In the genomic region with DNA sequence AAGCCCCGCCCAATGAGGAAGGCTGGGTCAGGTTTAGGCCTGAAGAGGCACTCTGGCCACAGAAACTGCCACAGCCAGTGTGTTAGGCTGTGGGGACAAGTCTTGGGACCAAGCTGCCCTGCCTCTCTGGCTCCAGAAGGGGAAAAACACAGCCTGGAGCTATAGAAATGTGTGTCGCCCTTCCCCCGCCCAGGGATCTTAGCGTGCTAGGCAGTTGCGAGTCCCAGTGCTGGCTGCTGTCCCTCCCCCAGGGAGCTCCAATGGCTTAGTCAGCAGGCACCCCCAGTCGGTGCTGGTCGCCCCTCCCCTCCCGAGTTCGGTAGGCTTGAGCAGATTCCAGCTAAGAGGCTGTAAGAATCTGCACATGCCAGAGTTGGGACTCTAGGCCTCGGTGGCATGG, we compare ENCODE assay signal across 19 cellular contexts.
DNase-seq lines count a peak whose midpoint lies in the region; ATAC-seq and TF ChIP-seq lines count a peak whose summit lies in the region.
"Had no signal": no experiment of that assay in that cellular context is flagged by ENCODE, and none has a peak within 500 bp of the region (broad histone marks: within the 10 kb centered on the region; RNA-seq: fewer than 3 reads in every experiment).

No MANE protein-coding gene starts in this region.

- CTCF ChIA-PET in SK-N-SH (lab: Yijun Ruan, JAX), result no interaction called here

- no peaks in the 10 kb centered on the region for H3K4me1 Mint-ChIP-seq in neural progenitor cell

- peak overlapping the region; percentile 40 for H2AFZ ChIP-seq in neural progenitor cell (replicated peaks)
- H2AFZ ChIP-seq in SK-N-SH (ENCODE audit: low read depth), result no peak overlapping the region

- H3K36me3 Mint-ChIP-seq in neural progenitor cell, result no peaks in the 10 kb centered on the region

- H4K20me1 ChIP-seq in neural progenitor cell (ENCODE audit: low read depth) (no peaks in the 10 kb centered on the region), SK-N-SH (ENCODE audit: insufficient read depth) (no peaks in the 10 kb centered on the region)

- POLR2A ChIA-PET in SK-N-SH (lab: Yijun Ruan, JAX), result no interaction called here

- H3K4me3 Mint-ChIP-seq in neural progenitor cell, result no peak overlapping the region

- H3K4me3 ChIP-seq in WERI-Rb-1 (ENCODE audit: low read depth, low read length), result no peak overlapping the region
- H3K4me3 ChIP-seq in neural progenitor cell, result no peak overlapping the region
- no peak overlapping the region for H3K4me3 ChIP-seq in SK-N-SH (ENCODE audit: low read depth in 2 of 2, low read length in 1 of 2)

- H3K9me3 ChIP-seq in WERI-Rb-1 (ENCODE audit: severe bottlenecking), result no peaks in the 10 kb centered on the region
- no peaks in the 10 kb centered on the region for H3K9me3 ChIP-seq in neural progenitor cell (ENCODE audit: low read depth)
- H3K9me3 ChIP-seq in SK-N-SH, result no peaks in the 10 kb centered on the region; the same call in 1 of the 2 replicates

- H3F3A ChIP-seq in neural progenitor cell (ENCODE audit: low read depth) (no peaks in the 10 kb centered on the region), SK-N-SH (replicated peaks; ENCODE audit: insufficient read depth) (no peaks in the 10 kb centered on the region)

- WGBS in SK-N-SH (ENCODE audit: low lambda C conversion rate), result 24% methylated on average over 5 of the region's 10 CpGs

- DNase-seq in HT1080 (ENCODE audit: low read depth) (peak; percentile 10), WERI-Rb-1 (peak; percentile 7), iPS DF 4.7 (ENCODE audit: extremely low read depth, low spot score) (peak; percentile 14), neural progenitor cell (ENCODE audit: low spot score) (peak; percentile 18), substantia nigra (lab: John Stamatoyannopoulos, UW) (no peak), SK-N-SH (no peak)
- no peak for DNase-seq in stimulated activated CD4-positive, alpha-beta T cell treated with anti-CD3 and anti-CD28 coated beads, Interleukin-4, amount 100 ng/mL, for 1 hour
- DNase-seq: COR-L47, DMS153, NCI-H1092, NCI-H1694, NCI-H2107, NCI-H345, NCI-H526 treated with DMSO at 0.1 percent for 48 hours, OCI-M1, RPMI8226 had no signal

- H3K4me1 ChIP-seq in neural progenitor cell (no peaks in the 10 kb centered on the region), SK-N-SH (ENCODE audit: control insufficient read depth in 1 of 2, insufficient read depth in 2 of 2, low read depth in 1 of 2, low read length in 1 of 2) (no peaks in the 10 kb centered on the region)

- no peak for TF ChIP-seq RAD21 in SK-N-SH (IDR thresholded peaks at IDR 0.05; ENCODE audit: low read length)

- peaks cover 3% of the 10 kb centered on the region for H3K27me3 Mint-ChIP-seq in neural progenitor cell (ENCODE audit: insufficient read depth, low read depth)

- no peak for TF ChIP-seq EP300 in SK-N-SH (IDR thresholded peaks at IDR 0.05; ENCODE audit: borderline replicate concordance in 1 of 2, low read depth in 1 of 2, low read length in 1 of 2)

- no peak overlapping the region for H3K27ac ChIP-seq in WERI-Rb-1
- H3K27ac ChIP-seq in neural progenitor cell, result no peak overlapping the region
- no peak overlapping the region for H3K27ac ChIP-seq in substantia nigra (ENCODE audit: low read depth, low read length, poor library complexity, severe bottlenecking)
- H3K27ac ChIP-seq in SK-N-SH (ENCODE audit: low read depth in 2 of 2, low read length in 1 of 2), result no peak overlapping the region
- H3K27ac ChIP-seq: KMS-11 had no signal

- H3K9ac ChIP-seq in neural progenitor cell (no peak overlapping the region), SK-N-SH (no peak overlapping the region)
- H3K9ac ChIP-seq: KMS-11 had no signal

- no peak for ATAC-seq in HG02884 (IDR thresholded peaks at IDR 0.05; ENCODE audit: unreplicated experiment)
- ATAC-seq: HepG2 had no signal

- peaks cover 26% of the 10 kb centered on the region for H3K27me3 ChIP-seq in WERI-Rb-1 (ENCODE audit: insufficient read depth, low read depth, severe bottlenecking)
- no peaks in the 10 kb centered on the region for H3K27me3 ChIP-seq in neural progenitor cell
- H3K27me3 ChIP-seq in SK-N-SH (ENCODE audit: insufficient read depth), result no peaks in the 10 kb centered on the region

- H3K36me3 ChIP-seq in WERI-Rb-1 (no peaks in the 10 kb centered on the region), neural progenitor cell (no peaks in the 10 kb centered on the region), SK-N-SH (replicated peaks in 1 of 2; ENCODE audit: control insufficient read depth in 1 of 2, insufficient read depth in 2 of 2, low read length in 1 of 2) (no peaks in the 10 kb centered on the region)

- H3K27ac Mint-ChIP-seq in neural progenitor cell, result no peak overlapping the region

- H3K9me3 Mint-ChIP-seq in neural progenitor cell, result peaks cover 21% of the 10 kb centered on the region

- H3K79me2 ChIP-seq in neural progenitor cell (ENCODE audit: low read depth) (no peaks in the 10 kb centered on the region), SK-N-SH (ENCODE audit: insufficient read depth) (no peaks in the 10 kb centered on the region)

- H3K9me2 ChIP-seq in SK-N-SH, result no peaks in the 10 kb centered on the region

- TF ChIP-seq CTCF in WERI-Rb-1 (IDR thresholded peaks at IDR 0.05; ENCODE audit: low read depth, low read length) (no peak), neural progenitor cell (IDR thresholded peaks at IDR 0.05) (no peak), SK-N-SH (IDR thresholded peaks at IDR 0.05) (no peak)

- H3K4me2 ChIP-seq in neural progenitor cell (no peak overlapping the region), SK-N-SH (no peak overlapping the region)
- H3K4me2 ChIP-seq: KMS-11 had no signal

TF ChIP-seq in SK-N-SH, 30 proteins besides CTCF, POLR2A, EP300 and RAD21:
- TF ChIP-seq SMC3 (IDR thresholded peaks at IDR 0.05; ENCODE audit: low read depth, low read length) (no peak), RFX5 (IDR thresholded peaks at IDR 0.05; ENCODE audit: low read length) (no peak), FOSL2 (IDR thresholded peaks at IDR 0.05; ENCODE audit: borderline replicate concordance, low read depth) (no peak)

Comparison
In these comparisons a context has a peak if more than half of its experiments do, and no peak if none do; other contexts are left out.
1. DNase-seq: peak in HT1080 (single experiment), WERI-Rb-1 (single experiment), iPS DF 4.7 (single experiment) and neural progenitor cell (single experiment); none in stimulated activated CD4-positive, alpha-beta T cell treated with anti-CD3 and anti-CD28 coated beads, Interleukin-4, amount 100 ng/mL, for 1 hour (single experiment), substantia nigra (0 of 49) and SK-N-SH (single experiment).